In genomic region chr16:88813396-88814143, GRCh38 we compare ENCODE assay signal across 18 cellular contexts. TPM values are rescaled to one million over a fixed set of nuclear protein-coding genes. Genes with fewer than 3 reads are reported as not detected.
DNase-seq lines count a peak whose midpoint lies in the region; ATAC-seq and TF ChIP-seq lines count a peak whose summit lies in the region.
"Had no signal": no experiment of that assay in that cellular context is flagged by ENCODE, and none has a peak within 500 bp of the region (broad histone marks: within the 10 kb centered on the region; RNA-seq: fewer than 3 reads in every experiment).

No MANE protein-coding gene starts in this region.

- H3K9me3 ChIP-seq in CD8-positive, alpha-beta memory T cell (ENCODE audit: low read length): no peaks in the 10 kb centered on the region
- H3K9me3 ChIP-seq: colonic mucosa, heart right ventricle had no signal

- CTCF ChIA-PET in CD8-positive, alpha-beta memory T cell (lab: Charles Lee): interaction anchor here (2.5 to 3.9 kb wide), 3 partner anchors 32 to 77 kb away, joined by 10 to 23 read pairs (median 18); partner anchors contain the start of genes GALNS and TRAPPC2L

- no peaks in the 10 kb centered on the region for H3K9me3 Mint-ChIP-seq in CD8-positive, alpha-beta memory T cell
- H3K9me3 Mint-ChIP-seq in activated naive CD8-positive, alpha-beta T cell (ENCODE audit: low read depth): no peaks in the 10 kb centered on the region
- H3K9me3 Mint-ChIP-seq in nephron progenitor cell (no peaks in the 10 kb centered on the region), mesothelial cell of epicardium (no peaks in the 10 kb centered on the region)
- H3K9me3 Mint-ChIP-seq: activated B cell treated with CpG ODN at 0.5 μM for 24 hours had no signal

- no peaks in the 10 kb centered on the region for H3K27me3 ChIP-seq in CD8-positive, alpha-beta memory T cell (ENCODE audit: insufficient read depth, low read length, poor library complexity, severe bottlenecking)
- H3K27me3 ChIP-seq: colonic mucosa, heart right ventricle had no signal

- H3K4me3 ChIP-seq in CD8-positive, alpha-beta memory T cell (ENCODE audit: low read length): no peak overlapping the region

- H3K4me1 ChIP-seq in CD8-positive, alpha-beta memory T cell (ENCODE audit: insufficient read depth, low read length): peaks cover 14% of the 10 kb centered on the region

- peaks cover 8 to 35% (median 17%) of the 10 kb centered on the region in 3 donors for H3K4me1 Mint-ChIP-seq in CD8-positive, alpha-beta memory T cell
- H3K4me1 Mint-ChIP-seq in activated naive CD8-positive, alpha-beta T cell (ENCODE audit: low read depth): peaks cover 5% of the 10 kb centered on the region
- H3K4me1 Mint-ChIP-seq in nephron progenitor cell (peaks cover 20% of the 10 kb centered on the region), mesothelial cell of epicardium (peaks cover 13% of the 10 kb centered on the region)

- peak overlapping the region in 1 of 8 donors; percentile 21 for H3K27ac Mint-ChIP-seq in CD8-positive, alpha-beta memory T cell
- peak overlapping the region; percentile 22 for H3K27ac Mint-ChIP-seq in activated naive CD8-positive, alpha-beta T cell
- H3K27ac Mint-ChIP-seq in nephron progenitor cell (no peak overlapping the region), mesothelial cell of epicardium (no peak overlapping the region)

- H3K36me3 Mint-ChIP-seq in CD8-positive, alpha-beta memory T cell: peaks cover 0 to 20% (median 0%) of the 10 kb centered on the region in 3 donors
- no peaks in the 10 kb centered on the region for H3K36me3 Mint-ChIP-seq in activated naive CD8-positive, alpha-beta T cell
- H3K36me3 Mint-ChIP-seq in nephron progenitor cell (ENCODE audit: low read depth) (peaks cover 1% of the 10 kb centered on the region), mesothelial cell of epicardium (no peaks in the 10 kb centered on the region)

- peaks cover 9% of the 10 kb centered on the region for H3K36me3 ChIP-seq in CD8-positive, alpha-beta memory T cell (ENCODE audit: insufficient read depth, low read length)
- H3K36me3 ChIP-seq: colonic mucosa had no signal

- no peak for TF ChIP-seq CTCF in C4-2B (conservative IDR thresholded peaks at IDR 0.05)
- no peak for TF ChIP-seq CTCF in nephron progenitor cell (IDR thresholded peaks at IDR 0.05)
- TF ChIP-seq CTCF in mesothelial cell of epicardium (IDR thresholded peaks at IDR 0.05; ENCODE audit: unreplicated experiment): no peak

- H3K27me3 Mint-ChIP-seq in CD8-positive, alpha-beta memory T cell: peaks cover 0 to 4% of the 10 kb centered on the region in 2 donors
- no peaks in the 10 kb centered on the region for H3K27me3 Mint-ChIP-seq in activated naive CD8-positive, alpha-beta T cell
- H3K27me3 Mint-ChIP-seq in nephron progenitor cell (ENCODE audit: low read depth, poor library complexity) (peaks cover 3% of the 10 kb centered on the region), mesothelial cell of epicardium (ENCODE audit: low read depth) (no peaks in the 10 kb centered on the region)
- H3K27me3 Mint-ChIP-seq: activated B cell treated with CpG ODN at 0.5 μM for 24 hours had no signal

- POLR2A ChIA-PET in CD8-positive, alpha-beta memory T cell (lab: Charles Lee): interaction anchor here (0.7 to 1.4 kb wide), 4 partner anchors 23 to 44 kb away, joined by 3 to 6 read pairs (median 4); no protein-coding TSS in a partner anchor

- DNase-seq in CD8-positive, alpha-beta memory T cell: no peak
- DNase-seq in nephron progenitor cell: no peak
- no peak for DNase-seq in mesothelial cell of epicardium (ENCODE audit: low spot score in 2 of 2, unreplicated experiment in 2 of 2)
- DNase-seq: activated B cell treated with CpG ODN at 0.5 μM for 24 hours; activated T-cell treated with anti-CD3 and anti-CD28 coated beads, Interleukin-2, amount 50 U/mL, for 1 hour; NCI-H1694; NCI-H510A treated with DMSO at 0.1 percent for 48 hours; posterior cingulate gyrus; stimulated activated CD4-positive, alpha-beta T cell treated with anti-CD3 and anti-CD28 coated beads, Interleukin-12 subunit alpha, Interleukin-12 subunit beta, amount 100 ng/mL, for 4 hours; SW 1271 had no signal

- peak overlapping the region; percentile 98 for H3K27ac ChIP-seq in C4-2B
- no peak overlapping the region for H3K27ac ChIP-seq in CD8-positive, alpha-beta memory T cell (ENCODE audit: low read depth, low read length)

- ATAC-seq in HG03457 (IDR thresholded peaks at IDR 0.05; ENCODE audit: unreplicated experiment): no peak
- ATAC-seq in HG02610 (IDR thresholded peaks at IDR 0.05; ENCODE audit: unreplicated experiment): no peak
- ATAC-seq in GM21528 (IDR thresholded peaks at IDR 0.05; ENCODE audit: low FRiP score, unreplicated experiment): no peak
- ATAC-seq: esophagus mucosa, heart right ventricle had no signal

- H3K4me3 Mint-ChIP-seq in CD8-positive, alpha-beta memory T cell: peak overlapping the region in 5 of 7 donors; percentile 44 to 83 (median 59)
- peak overlapping the region; percentile 60 for H3K4me3 Mint-ChIP-seq in activated naive CD8-positive, alpha-beta T cell
- H3K4me3 Mint-ChIP-seq in nephron progenitor cell: peak overlapping the region; percentile 48
- no peak overlapping the region for H3K4me3 Mint-ChIP-seq in mesothelial cell of epicardium

RNA-seq across cellular contexts. Expression of gene APRT, which starts 1.8 kb away (rescaled TPM):
- total RNA-seq in CD8-positive, alpha-beta memory T cell: 100 to 1,000 TPM; 338 to 348 TPM
- 490 TPM for polyA plus RNA-seq in CD8-positive, alpha-beta memory T cell
- 95.9 to 99.2 TPM (median 96.2 TPM) in 3 replicates for total RNA-seq in mesothelial cell of epicardium

RNA-seq across cellular contexts. Expression of gene CDT1, which starts 10.0 kb away (rescaled TPM):
- total RNA-seq in CD8-positive, alpha-beta memory T cell: 100 to 1,000 TPM in 1 of 2 experiments, 10 to 100 TPM in 1; 97.6 to 106 TPM
- polyA plus RNA-seq in CD8-positive, alpha-beta memory T cell: 0.26 TPM
- total RNA-seq in mesothelial cell of epicardium: 14.1 to 15.9 TPM (median 14.6 TPM) in 3 replicates

RNA-seq across cellular contexts. Expression of gene PIEZO1, which starts 28.6 kb away (rescaled TPM):
- 100 to 1,000 TPM; 215 to 230 TPM for total RNA-seq in CD8-positive, alpha-beta memory T cell
- polyA plus RNA-seq in CD8-positive, alpha-beta memory T cell: 58.4 TPM
- total RNA-seq in mesothelial cell of epicardium: 148 to 160 TPM (median 151 TPM) in 3 replicates

RNA-seq across cellular contexts. Expression of gene GALNS, which starts 43.2 kb away (rescaled TPM):
- total RNA-seq in CD8-positive, alpha-beta memory T cell: 10 to 100 TPM; 19.2 to 22.5 TPM
- polyA plus RNA-seq in CD8-positive, alpha-beta memory T cell: 13.0 TPM
- total RNA-seq in mesothelial cell of epicardium: 41.3 to 44.7 TPM (median 42.4 TPM) in 3 replicates

RNA-seq across cellular contexts. Expression of gene TRAPPC2L, which starts 43.4 kb away (rescaled TPM):
- 100 to 1,000 TPM in 1 of 2 experiments, 10 to 100 TPM in 1; 90.0 to 104 TPM for total RNA-seq in CD8-positive, alpha-beta memory T cell
- polyA plus RNA-seq in CD8-positive, alpha-beta memory T cell: 106 TPM
- total RNA-seq in mesothelial cell of epicardium: 88.2 to 101 TPM (median 96.3 TPM) in 3 replicates
